1 cellular context compared by ENCODE assay signal in genomic region chr2:109266511-109266910, GRCh38.
TF ChIP-seq lines count a peak whose summit lies in the region.

No MANE protein-coding gene starts in this region.

TF ChIP-seq in GM23338, 12 proteins besides CTCF, POLR2A, EP300 and RAD21 (continued from another document):
- TF ChIP-seq REST (IDR thresholded peaks at IDR 0.05; ENCODE audit: unreplicated experiment), result no peak
- TF ChIP-seq STAT1 (IDR thresholded peaks at IDR 0.05; ENCODE audit: unreplicated experiment), result no peak
- no peak for TF ChIP-seq POLR2AphosphoS5 (IDR thresholded peaks at IDR 0.05; ENCODE audit: low read depth)
- TF ChIP-seq CREB1 (CRISPR knock-in tag; IDR thresholded peaks at IDR 0.05; ENCODE audit: low read depth), result no peak
- TF ChIP-seq EZH2 (IDR thresholded peaks at IDR 0.05; ENCODE audit: low read depth, unreplicated experiment), result no peak
- TF ChIP-seq ETS1 (IDR thresholded peaks at IDR 0.05), result no peak
